In genomic region chr5:115309751-115310370, GRCh38 we compare ENCODE assay signal across 1 cellular context.
TF ChIP-seq lines count a peak whose summit lies in the region.

No MANE protein-coding gene starts in this region.

TF ChIP-seq in GM23338, 12 proteins besides CTCF, POLR2A, EP300 and RAD21 (continued from another document):
- TF ChIP-seq REST (IDR thresholded peaks at IDR 0.05; ENCODE audit: unreplicated experiment) (no peak), ZNF331 (CRISPR knock-in tag; IDR thresholded peaks at IDR 0.05; ENCODE audit: low read depth) (no peak), STAT1 (IDR thresholded peaks at IDR 0.05; ENCODE audit: unreplicated experiment) (no peak), NANOG (IDR thresholded peaks at IDR 0.05; ENCODE audit: borderline replicate concordance) (no peak), EZH2phosphoT487 (IDR thresholded peaks at IDR 0.05; ENCODE audit: unreplicated experiment) (no peak)
- TF ChIP-seq, protein P1, sequence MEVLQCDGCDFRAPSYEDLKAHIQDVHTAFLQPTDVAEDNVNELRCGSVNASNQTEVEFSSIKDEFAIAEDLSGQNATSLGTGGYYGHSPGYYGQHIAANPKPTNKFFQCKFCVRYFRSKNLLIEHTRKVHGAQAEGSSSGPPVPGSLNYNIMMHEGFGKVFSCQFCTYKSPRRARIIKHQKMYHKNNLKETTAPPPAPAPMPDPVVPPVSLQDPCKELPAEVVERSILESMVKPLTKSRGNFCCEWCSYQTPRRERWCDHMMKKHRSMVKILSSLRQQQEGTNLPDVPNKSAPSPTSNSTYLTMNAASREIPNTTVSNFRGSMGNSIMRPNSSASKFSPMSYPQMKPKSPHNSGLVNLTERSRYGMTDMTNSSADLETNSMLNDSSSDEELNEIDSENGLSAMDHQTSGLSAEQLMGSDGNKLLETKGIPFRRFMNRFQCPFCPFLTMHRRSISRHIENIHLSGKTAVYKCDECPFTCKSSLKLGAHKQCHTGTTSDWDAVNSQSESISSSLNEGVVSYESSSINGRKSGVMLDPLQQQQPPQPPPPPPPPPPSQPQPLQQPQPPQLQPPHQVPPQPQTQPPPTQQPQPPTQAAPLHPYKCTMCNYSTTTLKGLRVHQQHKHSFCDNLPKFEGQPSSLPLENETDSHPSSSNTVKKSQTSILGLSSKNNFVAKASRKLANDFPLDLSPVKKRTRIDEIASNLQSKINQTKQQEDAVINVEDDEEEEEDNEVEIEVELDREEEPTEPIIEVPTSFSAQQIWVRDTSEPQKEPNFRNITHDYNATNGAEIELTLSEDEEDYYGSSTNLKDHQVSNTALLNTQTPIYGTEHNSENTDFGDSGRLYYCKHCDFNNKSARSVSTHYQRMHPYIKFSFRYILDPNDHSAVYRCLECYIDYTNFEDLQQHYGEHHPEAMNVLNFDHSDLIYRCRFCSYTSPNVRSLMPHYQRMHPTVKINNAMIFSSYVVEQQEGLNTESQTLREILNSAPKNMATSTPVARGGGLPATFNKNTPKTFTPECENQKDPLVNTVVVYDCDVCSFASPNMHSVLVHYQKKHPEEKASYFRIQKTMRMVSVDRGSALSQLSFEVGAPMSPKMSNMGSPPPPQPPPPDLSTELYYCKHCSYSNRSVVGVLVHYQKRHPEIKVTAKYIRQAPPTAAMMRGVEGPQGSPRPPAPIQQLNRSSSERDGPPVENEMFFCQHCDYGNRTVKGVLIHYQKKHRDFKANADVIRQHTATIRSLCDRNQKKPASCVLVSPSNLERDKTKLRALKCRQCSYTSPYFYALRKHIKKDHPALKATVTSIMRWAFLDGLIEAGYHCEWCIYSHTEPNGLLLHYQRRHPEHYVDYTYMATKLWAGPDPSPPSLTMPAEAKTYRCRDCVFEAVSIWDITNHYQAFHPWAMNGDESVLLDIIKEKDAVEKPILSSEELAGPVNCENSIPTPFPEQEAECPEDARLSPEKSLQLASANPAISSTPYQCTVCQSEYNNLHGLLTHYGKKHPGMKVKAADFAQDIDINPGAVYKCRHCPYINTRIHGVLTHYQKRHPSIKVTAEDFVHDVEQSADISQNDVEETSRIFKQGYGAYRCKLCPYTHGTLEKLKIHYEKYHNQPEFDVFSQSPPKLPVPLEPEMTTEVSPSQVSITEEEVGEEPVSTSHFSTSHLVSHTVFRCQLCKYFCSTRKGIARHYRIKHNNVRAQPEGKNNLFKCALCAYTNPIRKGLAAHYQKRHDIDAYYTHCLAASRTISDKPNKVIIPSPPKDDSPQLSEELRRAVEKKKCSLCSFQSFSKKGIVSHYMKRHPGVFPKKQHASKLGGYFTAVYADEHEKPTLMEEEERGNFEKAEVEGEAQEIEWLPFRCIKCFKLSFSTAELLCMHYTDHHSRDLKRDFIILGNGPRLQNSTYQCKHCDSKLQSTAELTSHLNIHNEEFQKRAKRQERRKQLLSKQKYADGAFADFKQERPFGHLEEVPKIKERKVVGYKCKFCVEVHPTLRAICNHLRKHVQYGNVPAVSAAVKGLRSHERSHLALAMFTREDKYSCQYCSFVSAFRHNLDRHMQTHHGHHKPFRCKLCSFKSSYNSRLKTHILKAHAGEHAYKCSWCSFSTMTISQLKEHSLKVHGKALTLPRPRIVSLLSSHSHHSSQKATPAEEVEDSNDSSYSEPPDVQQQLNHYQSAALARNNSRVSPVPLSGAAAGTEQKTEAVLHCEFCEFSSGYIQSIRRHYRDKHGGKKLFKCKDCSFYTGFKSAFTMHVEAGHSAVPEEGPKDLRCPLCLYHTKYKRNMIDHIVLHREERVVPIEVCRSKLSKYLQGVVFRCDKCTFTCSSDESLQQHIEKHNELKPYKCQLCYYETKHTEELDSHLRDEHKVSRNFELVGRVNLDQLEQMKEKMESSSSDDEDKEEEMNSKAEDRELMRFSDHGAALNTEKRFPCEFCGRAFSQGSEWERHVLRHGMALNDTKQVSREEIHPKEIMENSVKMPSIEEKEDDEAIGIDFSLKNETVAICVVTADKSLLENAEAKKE (CRISPR knock-in tag; IDR thresholded peaks at IDR 0.05): no peak
